In genomic region chr19:38980583-38981374, GRCh38 we compare ENCODE assay signal across 28 cellular contexts. TPM values are rescaled to one million over a fixed set of nuclear protein-coding genes. Genes with fewer than 3 reads are reported as not detected.
"Had no signal": no experiment of that assay in that cellular context is flagged by ENCODE, and none has a peak within 500 bp of the region (broad histone marks: within the 10 kb centered on the region; RNA-seq: fewer than 3 reads in every experiment).

No MANE protein-coding gene starts in this region.

- H3K27ac Mint-ChIP-seq: activated CD8-positive, alpha-beta memory T cell treated with anti-CD3 and anti-CD28 coated beads, Interleukin-2, amount 10 ng/mL, durations not matched to agents 7 days and 5 days; activated naive CD4-positive, alpha-beta T cell treated with anti-CD3 and anti-CD28 coated beads, Interleukin-2, amount 50 U/mL, for 24 hours; activated naive CD8-positive, alpha-beta T cell treated with anti-CD3 and anti-CD28 coated beads, Interleukin-2, amount 50 U/mL, for 24 hours; activated T-cell treated with anti-CD3 and anti-CD28 coated beads, Interleukin-2, amount 50 U/mL, for 24 hours; activated T-helper 1 cell treated with anti-CD3 and anti-CD28 coated beads, Interleukin-12 subunit alpha, Interleukin-12 subunit beta, Interleukin-2, Interleukin-4 antibody, amounts not matched to agents 30 ng/mL and 10 ng/mL and 1 ng/mL, durations not matched to agents 14 hours and 24 hours and 36 hours; T-helper 1 cell treated with Interleukin-12 subunit alpha and Interleukin-12 subunit beta and Interleukin-4 antibody, amounts not matched to agents 30 μg/mL and 1 μg/mL, for 36 hours; WTC11 had no signal

- H3K4me1 ChIP-seq: SJSA1 had no signal

- H3K27ac ChIP-seq: ascending aorta, body of pancreas, SJSA1 had no signal

- H3K36me3 Mint-ChIP-seq: activated naive CD4-positive, alpha-beta T cell treated with anti-CD3 and anti-CD28 coated beads, Interleukin-2, amount 50 U/mL, for 24 hours had no signal

- ATAC-seq: activated CD8-positive, alpha-beta memory T cell treated with anti-CD3 and anti-CD28 coated beads, Interleukin-2, amount 10 ng/mL, durations not matched to agents 7 days and 5 days; activated naive CD8-positive, alpha-beta T cell treated with anti-CD3 and anti-CD28 coated beads, Interleukin-2, amount 50 U/mL, for 24 hours; body of pancreas; PC-3; SK-N-SH treated with all-trans-retinoic acid at 6 μM for 48 hours; WTC11 had no signal

- H3K9me3 Mint-ChIP-seq: activated naive CD4-positive, alpha-beta T cell treated with anti-CD3 and anti-CD28 coated beads, Interleukin-2, amount 50 U/mL, for 24 hours; activated naive CD8-positive, alpha-beta T cell treated with anti-CD3 and anti-CD28 coated beads, Interleukin-2, amount 50 U/mL, for 24 hours; central memory CD8-positive, alpha-beta T cell had no signal

- H3K4me3 ChIP-seq: ascending aorta, body of pancreas, SJSA1 had no signal

- DNase-seq: activated CD4-positive, alpha-beta T cell treated with anti-CD3 and anti-CD28 coated beads for 48 hours; activated CD4-positive, alpha-beta T cell treated with anti-CD3 and anti-CD28 coated beads, Interleukin-2, amount 50 U/mL, for 48 hours; activated CD4-positive, CD25-positive, alpha-beta regulatory T cell treated with anti-CD3 and anti-CD28 coated beads, Interleukin-2, amount 50 U/mL, for 72 hours; activated CD8-positive, alpha-beta memory T cell treated with anti-CD3 and anti-CD28 coated beads, Interleukin-2, amount 10 ng/mL, durations not matched to agents 7 days and 5 days; activated effector memory CD4-positive, alpha-beta T cell treated with Interleukin-2 at 50 U/mL for 16 hours; activated naive CD4-positive, alpha-beta T cell; activated naive CD8-positive, alpha-beta T cell treated with anti-CD3 and anti-CD28 coated beads, Interleukin-2, amount 50 U/mL, for 24 hours; activated T-cell treated with anti-CD3 and anti-CD28 coated beads, Interleukin-2, amount 50 U/mL, for 24 hours; amniotic stem cell; body of pancreas; MM.1S; NCI-H1105; NCI-H1436 treated with DMSO at 0.1 percent for 48 hours; NCI-H187; NCI-H2081; NCI-H446; NCI-H524; PC-3; SHP77; SW 1271 had no signal

- H3K4me3 Mint-ChIP-seq: activated CD8-positive, alpha-beta memory T cell treated with anti-CD3 and anti-CD28 coated beads, Interleukin-2, amount 10 ng/mL, durations not matched to agents 7 days and 5 days; activated naive CD4-positive, alpha-beta T cell treated with anti-CD3 and anti-CD28 coated beads, Interleukin-2, amount 50 U/mL, for 24 hours; activated naive CD8-positive, alpha-beta T cell treated with anti-CD3 and anti-CD28 coated beads, Interleukin-2, amount 50 U/mL, for 24 hours; activated T-cell treated with anti-CD3 and anti-CD28 coated beads, Interleukin-2, amount 50 U/mL, for 24 hours; activated T-helper 1 cell treated with anti-CD3 and anti-CD28 coated beads, Interleukin-12 subunit alpha, Interleukin-12 subunit beta, Interleukin-2, Interleukin-4 antibody, amounts not matched to agents 30 ng/mL and 10 ng/mL and 1 ng/mL, durations not matched to agents 14 hours and 24 hours and 36 hours; central memory CD8-positive, alpha-beta T cell; T-helper 1 cell treated with Interleukin-12 subunit alpha and Interleukin-12 subunit beta and Interleukin-4 antibody, amounts not matched to agents 30 μg/mL and 1 μg/mL, for 36 hours; WTC11 had no signal

- H3K9me3 ChIP-seq: body of pancreas, SJSA1 had no signal

- H3K27me3 ChIP-seq: ascending aorta, body of pancreas, SJSA1 had no signal

- H3K36me3 ChIP-seq: ascending aorta, SJSA1 had no signal

RNA-seq across cellular contexts. Expression of gene FBXO17, which starts 5.2 kb away (rescaled TPM):
- total RNA-seq: PC-3 had no signal
